Comparison of ENCODE assay signal across 2 cellular contexts in genomic region chr17:68591583-68591982, GRCh38.
A peak's percentile ranks its signal among the peaks of the same experiment; 100 is the strongest.
TF ChIP-seq lines count a peak whose summit lies in the region.

No MANE protein-coding gene starts in this region.

TF ChIP-seq in GM23338, 12 proteins besides CTCF, POLR2A, EP300 and RAD21:
- TF ChIP-seq POLR2AphosphoS5 (IDR thresholded peaks at IDR 0.05; ENCODE audit: low read depth), result peak; percentile 67
- TF ChIP-seq ZNF331 (CRISPR knock-in tag; IDR thresholded peaks at IDR 0.05; ENCODE audit: low read depth), result no peak
- no peak for TF ChIP-seq REST (IDR thresholded peaks at IDR 0.05; ENCODE audit: unreplicated experiment)
- no peak for TF ChIP-seq CREB1 (CRISPR knock-in tag; IDR thresholded peaks at IDR 0.05; ENCODE audit: low read depth)
TF ChIP-seq in GM23338: peak in this region for 1.

TF ChIP-seq in K562, 482 proteins besides CTCF, POLR2A, EP300 and RAD21 (continues in another document):
- TF ChIP-seq CREB5 (CRISPR knock-in tag; IDR thresholded peaks at IDR 0.05), result no peak
- TF ChIP-seq POLR2G (IDR thresholded peaks at IDR 0.05; ENCODE audit: low read depth, low read length), result no peak
- peak; percentile 68 for TF ChIP-seq MEIS2 (IDR thresholded peaks at IDR 0.05; ENCODE audit: partially characterized antibody)
- TF ChIP-seq ELF2 (CRISPR knock-in tag; IDR thresholded peaks at IDR 0.05), result no peak
- no peak for TF ChIP-seq GTF2B (IDR thresholded peaks at IDR 0.05; ENCODE audit: extremely low read depth, insufficient read length)
- TF ChIP-seq POLR2B (IDR thresholded peaks at IDR 0.05; ENCODE audit: low read depth, partially characterized antibody), result no peak
- TF ChIP-seq NRF1 (conservative IDR thresholded peaks at IDR 0.05 in 1 of 2, IDR thresholded peaks at IDR 0.05 in 1 of 2), result peak; percentile 96
- TF ChIP-seq MNT (conservative IDR thresholded peaks at IDR 0.05), result no peak
- TF ChIP-seq COPS2 (conservative IDR thresholded peaks at IDR 0.05), result no peak
- no peak for TF ChIP-seq TBL1XR1 (IDR thresholded peaks at IDR 0.05; ENCODE audit: low read length in 2 of 2)
- TF ChIP-seq ARID3B (CRISPR knock-in tag; IDR thresholded peaks at IDR 0.05; ENCODE audit: borderline replicate concordance), result no peak
- TF ChIP-seq SOX6 (IDR thresholded peaks at IDR 0.05), result no peak
- TF ChIP-seq TEAD2 (tag; IDR thresholded peaks at IDR 0.05), result no peak
- no peak for TF ChIP-seq TAF15 (IDR thresholded peaks at IDR 0.05; ENCODE audit: low read depth, low read length)
- no peak for TF ChIP-seq CCAR2 (IDR thresholded peaks at IDR 0.05; ENCODE audit: low read depth, low read length)
- TF ChIP-seq TFAP4 (CRISPR knock-in tag; IDR thresholded peaks at IDR 0.05; ENCODE audit: borderline replicate concordance), result peak; percentile 89
- no peak for TF ChIP-seq DNMT1 (IDR thresholded peaks at IDR 0.05)
- peak; percentile 84 for TF ChIP-seq ESRRA (IDR thresholded peaks at IDR 0.05; ENCODE audit: borderline replicate concordance, low read depth)
- TF ChIP-seq KAT2B (IDR thresholded peaks at IDR 0.05; ENCODE audit: low read depth, low read length), result no peak
- no peak for TF ChIP-seq ERF (CRISPR knock-in tag; IDR thresholded peaks at IDR 0.05)
- peak; percentile 53; the same call in 1 of the 2 replicates for TF ChIP-seq L3MBTL2 (IDR thresholded peaks at IDR 0.05)
- TF ChIP-seq SAFB2 (IDR thresholded peaks at IDR 0.05; ENCODE audit: borderline replicate concordance, low read depth, low read length, severe bottlenecking), result no peak
- no peak for TF ChIP-seq NR2C2 (CRISPR knock-in tag; IDR thresholded peaks at IDR 0.05)
- TF ChIP-seq NR2C2 (tag; IDR thresholded peaks at IDR 0.05), result peak; percentile 57; the same call in 1 of the 2 replicates
- TF ChIP-seq BCOR (IDR thresholded peaks at IDR 0.05), result no peak
- TF ChIP-seq ATF3 (IDR thresholded peaks at IDR 0.05), result no peak
- no peak for TF ChIP-seq ATF3 (CRISPR knock-in tag; conservative IDR thresholded peaks at IDR 0.05)
- no peak for TF ChIP-seq ZFP1 (CRISPR knock-in tag; IDR thresholded peaks at IDR 0.05)
- TF ChIP-seq USF1 (CRISPR knock-in tag; IDR thresholded peaks at IDR 0.05), result no peak
- TF ChIP-seq OTX1 (CRISPR knock-in tag; IDR thresholded peaks at IDR 0.05), result no peak
- no peak for TF ChIP-seq ATF1 (CRISPR knock-in tag; IDR thresholded peaks at IDR 0.05)
- no peak for TF ChIP-seq ATF1 (tag; IDR thresholded peaks at IDR 0.05)
- no peak for TF ChIP-seq TRIM24 (IDR thresholded peaks at IDR 0.05)
- no peak for TF ChIP-seq PHF8 (IDR thresholded peaks at IDR 0.05; ENCODE audit: borderline replicate concordance, low read length)
- no peak for TF ChIP-seq ZNF274 (IDR thresholded peaks at IDR 0.05; ENCODE audit: borderline replicate concordance, low read depth, low read length)
- TF ChIP-seq VEZF1 (CRISPR knock-in tag; IDR thresholded peaks at IDR 0.05), result peak; percentile 31; the same call in 1 of the 2 replicates
- TF ChIP-seq PHTF2 (CRISPR knock-in tag; IDR thresholded peaks at IDR 0.05), result no peak
- TF ChIP-seq ATF6 (CRISPR knock-in tag; IDR thresholded peaks at IDR 0.05), result no peak
- no peak for TF ChIP-seq HES1 (IDR thresholded peaks at IDR 0.05; ENCODE audit: low read depth)
- 0 out of 2 replicates have a peak, but pooled peaks have one; percentile 41 for TF ChIP-seq CXXC5 (CRISPR knock-in tag; IDR thresholded peaks at IDR 0.05)
- no peak for TF ChIP-seq ZNF655 (CRISPR knock-in tag; IDR thresholded peaks at IDR 0.05)
- no peak for TF ChIP-seq TFAM (CRISPR knock-in tag; conservative IDR thresholded peaks at IDR 0.05)
- no peak for TF ChIP-seq ZNF766 (CRISPR knock-in tag; conservative IDR thresholded peaks at IDR 0.05)
- no peak for TF ChIP-seq HDAC8 (tag; IDR thresholded peaks at IDR 0.05)
- TF ChIP-seq TRIM25 (IDR thresholded peaks at IDR 0.05; ENCODE audit: borderline replicate concordance), result no peak
- no peak for TF ChIP-seq ZNF449 (CRISPR knock-in tag; IDR thresholded peaks at IDR 0.05)
